In genomic region chr14:64754685-64755084, GRCh38 we compare ENCODE assay signal across 21 cellular contexts.
"Had no signal": no experiment of that assay in that cellular context is flagged by ENCODE, and none has a peak within 500 bp of the region (broad histone marks: within the 10 kb centered on the region; RNA-seq: fewer than 3 reads in every experiment).

No MANE protein-coding gene starts in this region.

- H3K9me3 ChIP-seq: body of pancreas, lower lobe of right lung, tibial nerve had no signal

- H3K4me3 Mint-ChIP-seq: activated naive CD8-positive, alpha-beta T cell treated with anti-CD3 and anti-CD28 coated beads for 36 hours; mesothelial cell of epicardium had no signal

- H3K4me3 ChIP-seq: body of pancreas, coronary artery, lower lobe of right lung, skin epidermis, tibial nerve had no signal

- DNase-seq: activated CD4-positive, alpha-beta T cell treated with anti-CD3 and anti-CD28 coated beads for 1 hour; activated CD4-positive, alpha-beta T cell treated with anti-CD3 and anti-CD28 coated beads, Interleukin-2, amount 50 U/mL, for 4 hours; activated gamma-delta T cell treated with Interleukin-2 at 50 U/mL for 16 hours; activated naive CD8-positive, alpha-beta T cell treated with anti-CD3 and anti-CD28 coated beads for 36 hours; activated T-cell treated with anti-CD3 and anti-CD28 coated beads, Interleukin-2, amount 50 U/mL, for 48 hours; amygdala; body of pancreas; central memory CD4-positive, alpha-beta T cell; foreskin fibroblast; lower lobe of right lung; right cardiac atrium; stimulated activated CD4-positive, alpha-beta T cell treated with anti-CD3 and anti-CD28 coated beads, Interleukin-15, amount 100 ng/mL, for 24 hours; stimulated activated CD4-positive, alpha-beta T cell treated with anti-CD3 and anti-CD28 coated beads, Interleukin-4, amount 100 ng/mL, for 1 hour; stimulated activated naive CD4-positive, alpha-beta T cell treated with Interleukin-2 at 50 U/mL for 16 hours; substantia nigra; T1000 had no signal

- ATAC-seq: body of pancreas, lower lobe of right lung, right cardiac atrium had no signal

- H3K4me1 Mint-ChIP-seq: activated naive CD8-positive, alpha-beta T cell treated with anti-CD3 and anti-CD28 coated beads for 36 hours had no signal

- H3K9me3 Mint-ChIP-seq: activated naive CD8-positive, alpha-beta T cell treated with anti-CD3 and anti-CD28 coated beads for 36 hours; mesothelial cell of epicardium had no signal

- H3K27me3 ChIP-seq: body of pancreas, tibial nerve had no signal

- H3K36me3 ChIP-seq: lower lobe of right lung had no signal

- H3K27ac ChIP-seq: body of pancreas, coronary artery, lower lobe of right lung, tibial nerve, VCaP had no signal

- H3K27me3 Mint-ChIP-seq: activated naive CD8-positive, alpha-beta T cell treated with anti-CD3 and anti-CD28 coated beads for 36 hours had no signal

- H3K27ac Mint-ChIP-seq: activated naive CD8-positive, alpha-beta T cell treated with anti-CD3 and anti-CD28 coated beads for 36 hours had no signal

- H3K36me3 Mint-ChIP-seq: activated naive CD8-positive, alpha-beta T cell treated with anti-CD3 and anti-CD28 coated beads for 36 hours had no signal
